Comparison of ENCODE assay signal across 1 cellular context in the genomic region with DNA sequence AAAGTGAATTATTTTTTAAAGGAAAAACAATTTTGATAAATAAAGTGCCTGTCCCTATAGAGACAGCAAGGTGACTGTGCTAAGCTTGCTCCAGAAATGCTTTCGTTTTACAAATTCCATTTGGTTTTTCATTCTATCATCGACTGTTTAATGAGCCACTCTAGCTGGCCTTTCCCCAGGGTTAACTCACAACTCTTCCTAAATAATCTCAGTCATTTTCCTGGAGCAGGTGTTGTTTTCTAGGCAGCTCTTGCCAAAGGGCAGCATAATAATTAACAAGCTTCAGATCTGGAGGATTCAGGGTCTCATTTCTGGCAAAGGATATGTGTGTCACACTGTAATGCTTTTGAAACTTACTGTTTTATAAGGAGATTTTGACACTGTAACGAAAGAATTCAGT.
TF ChIP-seq lines count a peak whose summit lies in the region.

No MANE protein-coding gene starts in this region.

TF ChIP-seq in A549, 52 proteins besides CTCF, POLR2A, EP300 and RAD21:
- TF ChIP-seq HDAC2 (IDR thresholded peaks at IDR 0.05) (no peak), MAZ (IDR thresholded peaks at IDR 0.05; ENCODE audit: borderline replicate concordance, low read depth, low read length) (no peak), FOSB (CRISPR knock-in tag; IDR thresholded peaks at IDR 0.05) (no peak), ZSCAN20 (CRISPR knock-in tag; IDR thresholded peaks at IDR 0.05) (no peak), NFE2L2 (conservative IDR thresholded peaks at IDR 0.05; ENCODE audit: low read length) (no peak), SREBF2 (IDR thresholded peaks at IDR 0.05) (no peak), KDM5A (IDR thresholded peaks at IDR 0.05) (no peak), FOXS1 (CRISPR knock-in tag; IDR thresholded peaks at IDR 0.05) (no peak), HOXB5 (CRISPR knock-in tag; IDR thresholded peaks at IDR 0.05) (no peak), CBX8 (IDR thresholded peaks at IDR 0.05) (no peak), CHD4 (IDR thresholded peaks at IDR 0.05; ENCODE audit: borderline replicate concordance) (no peak), CHD2 (IDR thresholded peaks at IDR 0.05; ENCODE audit: low read length, partially characterized antibody) (no peak)
- TF ChIP-seq, protein P1, sequence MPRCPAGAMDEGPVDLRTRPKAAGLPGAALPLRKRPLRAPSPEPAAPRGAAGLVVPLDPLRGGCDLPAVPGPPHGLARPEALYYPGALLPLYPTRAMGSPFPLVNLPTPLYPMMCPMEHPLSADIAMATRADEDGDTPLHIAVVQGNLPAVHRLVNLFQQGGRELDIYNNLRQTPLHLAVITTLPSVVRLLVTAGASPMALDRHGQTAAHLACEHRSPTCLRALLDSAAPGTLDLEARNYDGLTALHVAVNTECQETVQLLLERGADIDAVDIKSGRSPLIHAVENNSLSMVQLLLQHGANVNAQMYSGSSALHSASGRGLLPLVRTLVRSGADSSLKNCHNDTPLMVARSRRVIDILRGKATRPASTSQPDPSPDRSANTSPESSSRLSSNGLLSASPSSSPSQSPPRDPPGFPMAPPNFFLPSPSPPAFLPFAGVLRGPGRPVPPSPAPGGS (IDR thresholded peaks at IDR 0.05) = no peak
- TF ChIP-seq, protein P2, sequence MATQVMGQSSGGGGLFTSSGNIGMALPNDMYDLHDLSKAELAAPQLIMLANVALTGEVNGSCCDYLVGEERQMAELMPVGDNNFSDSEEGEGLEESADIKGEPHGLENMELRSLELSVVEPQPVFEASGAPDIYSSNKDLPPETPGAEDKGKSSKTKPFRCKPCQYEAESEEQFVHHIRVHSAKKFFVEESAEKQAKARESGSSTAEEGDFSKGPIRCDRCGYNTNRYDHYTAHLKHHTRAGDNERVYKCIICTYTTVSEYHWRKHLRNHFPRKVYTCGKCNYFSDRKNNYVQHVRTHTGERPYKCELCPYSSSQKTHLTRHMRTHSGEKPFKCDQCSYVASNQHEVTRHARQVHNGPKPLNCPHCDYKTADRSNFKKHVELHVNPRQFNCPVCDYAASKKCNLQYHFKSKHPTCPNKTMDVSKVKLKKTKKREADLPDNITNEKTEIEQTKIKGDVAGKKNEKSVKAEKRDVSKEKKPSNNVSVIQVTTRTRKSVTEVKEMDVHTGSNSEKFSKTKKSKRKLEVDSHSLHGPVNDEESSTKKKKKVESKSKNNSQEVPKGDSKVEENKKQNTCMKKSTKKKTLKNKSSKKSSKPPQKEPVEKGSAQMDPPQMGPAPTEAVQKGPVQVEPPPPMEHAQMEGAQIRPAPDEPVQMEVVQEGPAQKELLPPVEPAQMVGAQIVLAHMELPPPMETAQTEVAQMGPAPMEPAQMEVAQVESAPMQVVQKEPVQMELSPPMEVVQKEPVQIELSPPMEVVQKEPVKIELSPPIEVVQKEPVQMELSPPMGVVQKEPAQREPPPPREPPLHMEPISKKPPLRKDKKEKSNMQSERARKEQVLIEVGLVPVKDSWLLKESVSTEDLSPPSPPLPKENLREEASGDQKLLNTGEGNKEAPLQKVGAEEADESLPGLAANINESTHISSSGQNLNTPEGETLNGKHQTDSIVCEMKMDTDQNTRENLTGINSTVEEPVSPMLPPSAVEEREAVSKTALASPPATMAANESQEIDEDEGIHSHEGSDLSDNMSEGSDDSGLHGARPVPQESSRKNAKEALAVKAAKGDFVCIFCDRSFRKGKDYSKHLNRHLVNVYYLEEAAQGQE (IDR thresholded peaks at IDR 0.05) = no peak
- TF ChIP-seq, protein P3, sequence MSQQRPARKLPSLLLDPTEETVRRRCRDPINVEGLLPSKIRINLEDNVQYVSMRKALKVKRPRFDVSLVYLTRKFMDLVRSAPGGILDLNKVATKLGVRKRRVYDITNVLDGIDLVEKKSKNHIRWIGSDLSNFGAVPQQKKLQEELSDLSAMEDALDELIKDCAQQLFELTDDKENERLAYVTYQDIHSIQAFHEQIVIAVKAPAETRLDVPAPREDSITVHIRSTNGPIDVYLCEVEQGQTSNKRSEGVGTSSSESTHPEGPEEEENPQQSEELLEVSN (IDR thresholded peaks at IDR 0.05; ENCODE audit: borderline replicate concordance, low read depth) = no peak
- TF ChIP-seq, protein P4, sequence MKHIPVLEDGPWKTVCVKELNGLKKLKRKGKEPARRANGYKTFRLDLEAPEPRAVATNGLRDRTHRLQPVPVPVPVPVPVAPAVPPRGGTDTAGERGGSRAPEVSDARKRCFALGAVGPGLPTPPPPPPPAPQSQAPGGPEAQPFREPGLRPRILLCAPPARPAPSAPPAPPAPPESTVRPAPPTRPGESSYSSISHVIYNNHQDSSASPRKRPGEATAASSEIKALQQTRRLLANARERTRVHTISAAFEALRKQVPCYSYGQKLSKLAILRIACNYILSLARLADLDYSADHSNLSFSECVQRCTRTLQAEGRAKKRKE (CRISPR knock-in tag; IDR thresholded peaks at IDR 0.05; ENCODE audit: low read depth) = no peak
